ENCODE assay signal across 8 cellular contexts in the genomic region with DNA sequence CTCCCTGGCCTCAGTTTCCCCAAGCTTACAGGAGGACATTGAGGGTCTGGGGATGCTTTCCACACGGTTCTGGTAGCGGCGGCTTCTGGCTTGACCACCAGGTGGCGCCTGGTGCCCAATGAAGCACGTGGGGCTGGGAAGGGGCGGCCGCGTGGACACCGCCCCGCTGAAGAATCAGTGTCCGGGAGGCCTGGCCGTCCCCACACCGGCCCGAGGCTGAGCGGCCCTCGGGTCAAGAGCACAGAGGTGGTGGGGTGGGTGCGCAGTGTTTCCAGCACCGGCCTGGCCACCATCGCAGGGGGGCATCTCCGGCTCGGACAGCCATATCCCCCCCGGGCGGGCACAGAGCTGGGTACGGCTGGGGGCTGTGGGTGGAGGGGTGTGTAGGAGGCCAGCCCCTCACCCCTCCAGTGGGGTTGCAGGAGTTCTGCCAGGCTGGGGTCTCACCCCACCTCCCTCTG. TPM values are rescaled to one million over a fixed set of nuclear protein-coding genes. Genes with fewer than 3 reads are reported as not detected.
DNase-seq lines count a peak whose midpoint lies in the region; ATAC-seq and TF ChIP-seq lines count a peak whose summit lies in the region.

No MANE protein-coding gene starts in this region.

- DNase-seq in SIG-M5 treated with dmso at 0.1 percent for 504 hours (lab: John Stamatoyannopoulos, UW; ENCODE audit: unreplicated experiment) (peak; percentile 33), SIG-M5 (lab: John Stamatoyannopoulos, UW) (no peak), Panc1 (ENCODE audit: low read depth, low spot score) (no peak), fibroblast of peridontal ligament (ENCODE audit: extremely low read depth) (peak; percentile 57), omental fat pad (ENCODE audit: low spot score) (peak; percentile 75), testis (peak; percentile 84)
- DNase-seq in activated T-helper 1 cell treated with anti-CD3 and anti-CD28 coated beads, Interleukin-12 subunit alpha, Interleukin-12 subunit beta, Interleukin-2, Interleukin-4 antibody, amounts not matched to agents 30 ng/mL and 10 ng/mL and 1 ng/mL, durations not matched to agents 14 hours and 24 hours and 36 hours (ENCODE audit: low spot score), result peak; percentile 56

- POLR2A ChIA-PET in Panc1 (lab: Charles Lee), result no interaction called here

- BruUV-seq in Panc1 (replicated peaks; lab: Mats Ljungman, UMichigan), result no TSS peak

- peaks cover 2% of the 10 kb centered on the region for H3K27me3 Mint-ChIP-seq in activated T-helper 1 cell treated with anti-CD3 and anti-CD28 coated beads, Interleukin-12 subunit alpha, Interleukin-12 subunit beta, Interleukin-2, Interleukin-4 antibody, amounts not matched to agents 30 ng/mL and 10 ng/mL and 1 ng/mL, durations not matched to agents 14 hours and 24 hours and 36 hours (ENCODE audit: insufficient read depth)

- no peaks in the 10 kb centered on the region for H3K9me3 ChIP-seq in Panc1 (ENCODE audit: control insufficient read depth, insufficient read depth, low read depth, low read length)
- H3K9me3 ChIP-seq in testis, result no peaks in the 10 kb centered on the region

- H3K4me3 Mint-ChIP-seq in activated T-helper 1 cell treated with anti-CD3 and anti-CD28 coated beads, Interleukin-12 subunit alpha, Interleukin-12 subunit beta, Interleukin-2, Interleukin-4 antibody, amounts not matched to agents 30 ng/mL and 10 ng/mL and 1 ng/mL, durations not matched to agents 14 hours and 24 hours and 36 hours, result no peak overlapping the region

- intact Hi-C loops in Panc1 (cut with micrococcal nuclease; ENCODE audit: unreplicated experiment), result loop anchor here (2.0 to 5.0 kb wide), 2 partner anchors 175 to 192 kb away; a partner anchor contains a TSS
- intact Hi-C loops in activated T-helper 1 cell treated with anti-CD3 and anti-CD28 coated beads, Interleukin-12 subunit alpha, Interleukin-12 subunit beta, Interleukin-2, Interleukin-4 antibody, amounts not matched to agents 30 ng/mL and 10 ng/mL and 1 ng/mL, durations not matched to agents 14 hours and 24 hours and 36 hours (cut with micrococcal nuclease), result loop anchor here (1.0 to 5.0 kb wide), 4 partner anchors 29 to 420 kb away; a partner anchor contains a TSS
- intact Hi-C loops in testis (cut with DNase I; ENCODE audit: low total_unique reads), result loop anchor here (5.0 kb wide), 1 partner anchor 190 kb away; no protein-coding TSS in a partner anchor

- H3K27me3 ChIP-seq in Panc1 (ENCODE audit: control insufficient read depth, insufficient read depth, low read length) (no peaks in the 10 kb centered on the region), testis (no peaks in the 10 kb centered on the region)

- H3K4me1 Mint-ChIP-seq in activated T-helper 1 cell treated with anti-CD3 and anti-CD28 coated beads, Interleukin-12 subunit alpha, Interleukin-12 subunit beta, Interleukin-2, Interleukin-4 antibody, amounts not matched to agents 30 ng/mL and 10 ng/mL and 1 ng/mL, durations not matched to agents 14 hours and 24 hours and 36 hours (ENCODE audit: low read depth), result no peaks in the 10 kb centered on the region

- 44 to 46% methylated on average over 15 to 24 of the region's 24 CpGs for WGBS in testis, 2 donors

- H3K36me3 ChIP-seq in Panc1 (ENCODE audit: control insufficient read depth, insufficient read depth, low read length), result no peaks in the 10 kb centered on the region
- no peaks in the 10 kb centered on the region for H3K36me3 ChIP-seq in testis (ENCODE audit: low read depth, missing control alignments)

- TF ChIP-seq CTCF in Panc1 (IDR thresholded peaks at IDR 0.05), result peak; percentile 91
- TF ChIP-seq CTCF in omental fat pad (IDR thresholded peaks at IDR 0.05), result peak in 2 of 3 donors; percentile 65 to 85
- TF ChIP-seq CTCF in testis (IDR thresholded peaks at IDR 0.05), result peak; percentile 94 to 95 (median 95)

- no peaks in the 10 kb centered on the region for H3K36me3 Mint-ChIP-seq in activated T-helper 1 cell treated with anti-CD3 and anti-CD28 coated beads, Interleukin-12 subunit alpha, Interleukin-12 subunit beta, Interleukin-2, Interleukin-4 antibody, amounts not matched to agents 30 ng/mL and 10 ng/mL and 1 ng/mL, durations not matched to agents 14 hours and 24 hours and 36 hours (ENCODE audit: low read depth)

- H3K27ac Mint-ChIP-seq in activated T-helper 1 cell treated with anti-CD3 and anti-CD28 coated beads, Interleukin-12 subunit alpha, Interleukin-12 subunit beta, Interleukin-2, Interleukin-4 antibody, amounts not matched to agents 30 ng/mL and 10 ng/mL and 1 ng/mL, durations not matched to agents 14 hours and 24 hours and 36 hours, result no peak overlapping the region

- ATAC-seq in Panc1, result peak; percentile 64
- ATAC-seq in omental fat pad (ENCODE audit: low FRiP score), result peak; percentile 25
- ATAC-seq in GM18505 (IDR thresholded peaks at IDR 0.05; ENCODE audit: unreplicated experiment), result no peak

- CTCF ChIA-PET in Panc1 (lab: Charles Lee), result interaction anchor here (1.0 kb wide), 1 partner anchor 193 kb away, joined by 5 read pairs; no protein-coding TSS in a partner anchor

- H3K4me3 ChIP-seq in Panc1 (ENCODE audit: low read depth in 2 of 2, low read length in 2 of 2) (no peak overlapping the region), testis (no peak overlapping the region)

- peaks cover 16% of the 10 kb centered on the region for H3K4me1 ChIP-seq in Panc1 (ENCODE audit: control insufficient read depth, insufficient read depth, low read length)
- peaks cover 42% of the 10 kb centered on the region for H3K4me1 ChIP-seq in testis

- TF ChIP-seq POLR2A in testis (IDR thresholded peaks at IDR 0.05) (no peak), GM18505 (IDR thresholded peaks at IDR 0.05; ENCODE audit: borderline replicate concordance, extremely low read depth, insufficient read depth, insufficient read length) (no peak)

- no peaks in the 10 kb centered on the region for H3K9me3 Mint-ChIP-seq in activated T-helper 1 cell treated with anti-CD3 and anti-CD28 coated beads, Interleukin-12 subunit alpha, Interleukin-12 subunit beta, Interleukin-2, Interleukin-4 antibody, amounts not matched to agents 30 ng/mL and 10 ng/mL and 1 ng/mL, durations not matched to agents 14 hours and 24 hours and 36 hours

- H3K27ac ChIP-seq in Panc1 (ENCODE audit: low read length) (no peak overlapping the region), testis (no peak overlapping the region)

- in situ Hi-C loops in Panc1 (cut with HindIII; ENCODE audit: low pct_unique_long_range_greater_than_20kb, low sequenced_read_pairs), result no loop called here

RNA-seq across cellular contexts. Expression of a gene that starts 27.8 kb away (rescaled TPM):
- 10.7 TPM for total RNA-seq in Panc1 (2021; ENCODE audit: unreplicated experiment)
- 9.2 TPM for polyA plus RNA-seq in Panc1 (2012; ENCODE audit: insufficient read length)
- total RNA-seq in activated T-helper 1 cell treated with anti-CD3 and anti-CD28 coated beads, Interleukin-12 subunit alpha, Interleukin-12 subunit beta, Interleukin-2, Interleukin-4 antibody, amounts not matched to agents 30 ng/mL and 10 ng/mL and 1 ng/mL, durations not matched to agents 14 hours and 24 hours and 36 hours, result 11.6 and 14.3 TPM in 2 replicates
- total RNA-seq in omental fat pad, result 10 to 100 TPM; 20.7 to 35.5 (median 30.4) TPM
- total RNA-seq in testis, result 10 to 100 TPM; 18.1 to 19.9 TPM
- 4.8 TPM for polyA plus RNA-seq in testis (ENCODE audit: insufficient read depth, low read depth, low replicate concordance)

Comparison
In these comparisons a context has a peak if more than half of its experiments do, and no peak if none do; other contexts are left out.
1. DNase-seq: peak in SIG-M5 treated with dmso at 0.1 percent for 504 hours (single experiment), activated T-helper 1 cell treated with anti-CD3 and anti-CD28 coated beads, Interleukin-12 subunit alpha, Interleukin-12 subunit beta, Interleukin-2, Interleukin-4 antibody, amounts not matched to agents 30 ng/mL and 10 ng/mL and 1 ng/mL, durations not matched to agents 14 hours and 24 hours and 36 hours (single experiment), fibroblast of peridontal ligament (single experiment), omental fat pad (single experiment) and testis (single experiment); none in SIG-M5 (single experiment) and Panc1 (single experiment).
2. Peak in every context shown above with its lines, with median percentiles within 50 percentile points of each other: CTCF ChIP-seq.